ENCODE assay signal across 23 cellular contexts in genomic region chr12:120842595-120842994, GRCh38.
"Had no signal": no experiment of that assay in that cellular context is flagged by ENCODE, and none has a peak within 500 bp of the region (broad histone marks: within the 10 kb centered on the region; RNA-seq: fewer than 3 reads in every experiment).

No MANE protein-coding gene starts in this region.

- ATAC-seq: activated CD8-positive, alpha-beta T cell treated with anti-CD3 and anti-CD28 coated beads, Interleukin-2, amount 10 ng/mL, durations not matched to agents 7 days and 5 days; gastroesophageal sphincter; heart left ventricle; mucosa of descending colon; stimulated activated naive CD8-positive, alpha-beta T cell treated with anti-CD3 and anti-CD28 coated beads, Interleukin-15, Interleukin-2, amounts not matched to agents 100 U/mL and 50 U/mL, for 24 hours had no signal

- H3K27ac ChIP-seq: esophagus muscularis mucosa, gastroesophageal sphincter, heart left ventricle, left ventricle myocardium inferior, prostate gland, right atrium auricular region, transverse colon, uterus had no signal

- DNase-seq: activated CD4-positive, alpha-beta T cell treated with anti-CD3 and anti-CD28 coated beads, Interleukin-2, amount 10 ng/mL, durations not matched to agents 7 days and 5 days; activated CD4-positive, CD25-positive, alpha-beta regulatory T cell; activated CD8-positive, alpha-beta T cell treated with anti-CD3 and anti-CD28 coated beads, Interleukin-2, amount 10 ng/mL, durations not matched to agents 7 days and 5 days; activated naive CD4-positive, alpha-beta T cell treated with Interleukin-2 at 50 U/mL for 16 hours; activated naive CD8-positive, alpha-beta T cell treated with anti-CD3 and anti-CD28 coated beads, Interleukin-2, amount 10 ng/mL, durations not matched to agents 7 days and 5 days; activated T-cell treated with anti-CD3 and anti-CD28 coated beads, Interleukin-2, amount 50 U/mL, for 24 hours; anterior cingulate cortex; cortex of kidney; effector CD4-positive, alpha-beta T cell; heart left ventricle; left ventricle myocardium inferior; mammary epithelial cell; mucosa of descending colon; naive B cell; stimulated activated CD4-positive, alpha-beta T cell treated with anti-CD3 and anti-CD28 coated beads, Interleukin-2, amount 100 ng/mL, for 24 hours; stimulated activated naive CD8-positive, alpha-beta T cell treated with anti-CD3 and anti-CD28 coated beads, Interleukin-15, Interleukin-2, amounts not matched to agents 100 U/mL and 50 U/mL, for 24 hours; T-helper 9 cell; transverse colon; uterus had no signal
